In genomic region chr5:66339896-66340295, GRCh38 we compare ENCODE assay signal across 22 cellular contexts.
"Had no signal": no experiment of that assay in that cellular context is flagged by ENCODE, and none has a peak within 500 bp of the region (broad histone marks: within the 10 kb centered on the region; RNA-seq: fewer than 3 reads in every experiment).

No MANE protein-coding gene starts in this region.

- H3K4me3 ChIP-seq: dorsolateral prefrontal cortex, heart left ventricle, lower lobe of right lung, pancreas, right lobe of liver, thoracic aorta, transverse colon, uterus had no signal

- H3K36me3 ChIP-seq: heart left ventricle, lower lobe of right lung, pancreas, right lobe of liver, thoracic aorta, transverse colon, uterus had no signal

- ATAC-seq: esophagus mucosa; natural killer cell; pancreas; right lobe of liver; stimulated activated memory B cell treated with anti-CD40 and anti-IgM and Interleukin-4, amounts not matched to agents 10 μg/mL and 1 μg/mL and 100 μg/mL, for 72 hours had no signal

- H3K27me3 ChIP-seq: heart left ventricle, pancreas, right lobe of liver, transverse colon, uterus had no signal

- H3K27ac ChIP-seq: dorsolateral prefrontal cortex, heart left ventricle, lower lobe of right lung, pancreas, right lobe of liver, thoracic aorta, transverse colon, uterus had no signal

- H3K36me3 Mint-ChIP-seq: memory B cell; mesothelial cell of epicardium; natural killer cell; stimulated activated memory B cell treated with anti-CD40 and anti-IgM and Interleukin-4, amounts not matched to agents 10 μg/mL and 1 μg/mL and 100 μg/mL, for 72 hours had no signal

- H3K9me3 ChIP-seq: heart left ventricle, lower lobe of right lung, pancreas, right lobe of liver, thoracic aorta, transverse colon, uterus had no signal

- H3K4me1 Mint-ChIP-seq: central memory CD8-positive, alpha-beta T cell; memory B cell; natural killer cell; stimulated activated memory B cell treated with anti-CD40 and anti-IgM and Interleukin-4, amounts not matched to agents 10 μg/mL and 1 μg/mL and 100 μg/mL, for 72 hours had no signal

- H3K27me3 Mint-ChIP-seq: progenitor cell of endocrine pancreas had no signal

- H3K27ac Mint-ChIP-seq: memory B cell; mesothelial cell of epicardium; natural killer cell; progenitor cell of endocrine pancreas; stimulated activated memory B cell treated with anti-CD40 and anti-IgM and Interleukin-4, amounts not matched to agents 10 μg/mL and 1 μg/mL and 100 μg/mL, for 72 hours; stimulated activated naive CD8-positive, alpha-beta T cell treated with anti-CD3 and anti-CD28 coated beads, Interleukin-15, Interleukin-2, amounts not matched to agents 100 ng/mL and 50 ng/mL, for 24 hours had no signal

- H3K4me3 Mint-ChIP-seq: central memory CD8-positive, alpha-beta T cell; memory B cell; mesothelial cell of epicardium; natural killer cell; neural crest cell; stimulated activated memory B cell treated with anti-CD40 and anti-IgM and Interleukin-4, amounts not matched to agents 10 μg/mL and 1 μg/mL and 100 μg/mL, for 72 hours; stimulated activated naive CD8-positive, alpha-beta T cell treated with anti-CD3 and anti-CD28 coated beads, Interleukin-15, Interleukin-2, amounts not matched to agents 100 ng/mL and 50 ng/mL, for 24 hours had no signal

- DNase-seq: cortex of kidney; dorsolateral prefrontal cortex; effector CD8-positive, alpha-beta T cell; foreskin melanocyte; heart left ventricle; kidney glomerular epithelial cell; lower lobe of right lung; natural killer cell; pancreas; right lobe of liver; stimulated activated CD4-positive, alpha-beta T cell treated with anti-CD3 and anti-CD28 coated beads, Interleukin-4, amount 100 ng/mL, for 1 hour; transverse colon; uterus had no signal

- H3K9me3 Mint-ChIP-seq: central memory CD8-positive, alpha-beta T cell; memory B cell; natural killer cell; neural crest cell; stimulated activated memory B cell treated with anti-CD40 and anti-IgM and Interleukin-4, amounts not matched to agents 10 μg/mL and 1 μg/mL and 100 μg/mL, for 72 hours; stimulated activated naive CD8-positive, alpha-beta T cell treated with anti-CD3 and anti-CD28 coated beads, Interleukin-15, Interleukin-2, amounts not matched to agents 100 ng/mL and 50 ng/mL, for 24 hours had no signal

- H3K4me1 ChIP-seq: lower lobe of right lung, right lobe of liver, transverse colon, uterus had no signal
